In the genomic region with DNA sequence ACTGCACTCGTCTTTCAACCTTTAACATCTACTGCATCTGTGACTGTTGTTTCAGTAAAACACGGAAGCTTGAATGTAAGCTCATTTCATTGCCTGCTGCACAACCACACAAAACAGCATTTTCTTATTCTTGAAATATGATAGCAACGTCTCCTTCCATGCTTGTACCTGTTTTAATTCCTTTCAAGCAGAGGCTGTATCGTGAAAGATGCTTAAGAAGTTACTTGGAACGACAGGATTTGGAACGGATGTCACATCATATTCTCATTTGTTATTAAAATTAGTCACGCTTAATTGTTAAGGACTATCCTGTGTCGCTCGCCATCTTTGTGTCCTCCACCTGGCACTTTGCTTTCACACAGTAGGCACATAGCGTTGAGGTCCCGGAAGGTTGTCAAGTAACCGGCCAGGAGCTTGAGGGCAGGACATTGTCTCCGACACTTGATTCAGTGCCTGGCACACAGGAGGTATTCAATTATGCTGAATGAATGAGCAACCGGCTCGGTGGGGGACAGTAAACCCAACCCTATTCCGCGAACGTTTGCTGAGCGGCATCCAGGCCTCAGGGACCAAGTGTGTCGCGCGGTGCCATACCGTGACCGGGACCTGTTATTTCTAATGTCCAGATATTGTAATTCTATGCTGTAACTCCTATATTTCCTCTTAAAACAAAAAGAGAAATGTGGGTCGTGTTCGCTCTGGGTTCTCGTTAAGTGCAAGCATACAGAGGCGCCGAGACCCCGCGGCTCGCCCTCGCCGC, we compare ENCODE assay signal across 8 cellular contexts. TPM values are rescaled to one million over a fixed set of nuclear protein-coding genes. Genes with fewer than 3 reads are reported as not detected.
DNase-seq lines count a peak whose midpoint lies in the region; ATAC-seq, FAIRE-seq and TF ChIP-seq lines count a peak whose summit lies in the region.

No MANE protein-coding gene starts in this region.

- peak; percentile 4 for ATAC-seq in GM19468 (IDR thresholded peaks at IDR 0.05; ENCODE audit: extremely low read depth, unreplicated experiment)
- ATAC-seq in HG03565 (IDR thresholded peaks at IDR 0.05; ENCODE audit: unreplicated experiment): peak; percentile 21
- ATAC-seq in PC-3: peak; percentile 44
- peak; percentile 54 for ATAC-seq in GM12878

- FAIRE-seq in GM12878 (lab: Jason Lieb, UNC): peak; percentile 7
- FAIRE-seq in small intestine (lab: Jason Lieb, UNC): no peak

- H3K27ac ChIP-seq in PC-3 (ENCODE audit: low read length) (peak overlapping the region; percentile 78), GM12878 (ENCODE audit: control insufficient read depth, insufficient read depth) (peak overlapping the region; percentile 94), iPS-20b (ENCODE audit: low read length) (no peak overlapping the region), small intestine (ENCODE audit: low read depth in 1 of 2, low read length in 1 of 2) (peak overlapping the region; percentile 95 to 98)

- TF ChIP-seq POLR2A in GM12878 (IDR thresholded peaks at IDR 0.05; ENCODE audit: low read depth, low read length): no peak

- H3K79me2 ChIP-seq in PC-3 (ENCODE audit: low read length) (peaks cover 40% of the 10 kb centered on the region), GM12878 (ENCODE audit: control insufficient read depth, insufficient read depth, low read length) (peaks cover 42% of the 10 kb centered on the region)

- H3K4me2 ChIP-seq in PC-3 (ENCODE audit: low read length) (peak overlapping the region; percentile 90), GM12878 (ENCODE audit: control insufficient read depth, insufficient read depth) (peak overlapping the region; percentile 98)

- H2AFZ ChIP-seq in PC-3 (ENCODE audit: low read length): peak overlapping the region; percentile 92
- H2AFZ ChIP-seq in GM12878 (ENCODE audit: control insufficient read depth, low read depth, low read length): peak overlapping the region; percentile 100

- TSS peak; percentile 84 for BruUV-seq in PC-3 (replicated peaks; lab: Mats Ljungman, UMichigan)
- TSS peak; percentile 90 for BruUV-seq in GM12878 (replicated peaks; lab: Mats Ljungman, UMichigan)

- H3K9ac ChIP-seq in PC-3 (ENCODE audit: low read length) (peak overlapping the region; percentile 84), GM12878 (ENCODE audit: control insufficient read depth, insufficient read depth, low read length) (peak overlapping the region; percentile 95), iPS-20b (ENCODE audit: low read depth, low read length) (peak overlapping the region; percentile 90; the same call in 1 of the 2 replicates)

- H3K4me3 ChIP-seq in PC-3 (ENCODE audit: low read length): peak overlapping the region; percentile 92
- H3K4me3 ChIP-seq in GM12878: peak overlapping the region; percentile 93
- peak overlapping the region; percentile 96 for H3K4me3 ChIP-seq in iPS-20b (ENCODE audit: low read length)
- H3K4me3 ChIP-seq in small intestine (ENCODE audit: low read depth in 1 of 2, low read length in 2 of 2): peak overlapping the region; percentile 62 to 78

- TF ChIP-seq CTCF in PC-3 (conservative IDR thresholded peaks at IDR 0.05; ENCODE audit: low read depth, low read length): no peak
- no peak for TF ChIP-seq CTCF in GM12878 (IDR thresholded peaks at IDR 0.05 in 2 of 3, conservative IDR thresholded peaks at IDR 0.05 in 1 of 3; ENCODE audit: control insufficient read depth in 2 of 3, extremely low read depth in 1 of 3, insufficient read depth in 1 of 3, low read depth in 3 of 3, low read length in 3 of 3)

- no peak for TF ChIP-seq EP300 in GM12878 (IDR thresholded peaks at IDR 0.05; ENCODE audit: borderline replicate concordance in 1 of 2, control insufficient read depth in 1 of 2, low read depth in 2 of 2, low read length in 2 of 2)

- peak; percentile 59 for DNase-seq in DMS114 treated with DMSO at 0.1 percent for 48 hours (lab: John Stamatoyannopoulos, UW; ENCODE audit: unreplicated experiment)
- no peak for DNase-seq in PC-3
- DNase-seq in GM12878 (ENCODE audit: low read depth, low spot score): peak; percentile 39
- DNase-seq in small intestine: peak; percentile 64
- no peak for DNase-seq in dedifferentiated amniotic fluid mesenchymal stem cell (ENCODE audit: extremely low spot score)

- CTCF ChIA-PET in PC-3 (lab: Charles Lee) (interaction anchor here (0.5 to 2.8 kb wide), 16 partner anchors 8 to 1635 kb away, joined by 3 to 34 read pairs (median 3); a partner anchor contains a TSS), GM12878 (lab: Yijun Ruan, JAX) (interaction anchor here (0.7 to 7.2 kb wide), 26 partner anchors 8 to 389 kb away, joined by 3 to 87 read pairs (median 5); no protein-coding TSS in a partner anchor)

- intact Hi-C loops in PC-3 (cut with micrococcal nuclease): loop anchor here (10.0 kb wide), 2 partner anchors 81 to 211 kb away; a partner anchor contains a TSS
- intact Hi-C loops in GM12878 (cut with micrococcal nuclease; ENCODE audit: unreplicated experiment): loop anchor here (1.0 to 10.0 kb wide), 4 partner anchors 202 to 631 kb away; no protein-coding TSS in a partner anchor

- no peak for TF ChIP-seq RAD21 in GM12878 (IDR thresholded peaks at IDR 0.05; ENCODE audit: insufficient read depth, low read depth, low read length)

- H3K9me3 ChIP-seq in PC-3 (ENCODE audit: low read length) (no peaks in the 10 kb centered on the region), GM12878 (replicated peaks; ENCODE audit: control insufficient read depth, insufficient read depth, low read length) (no peaks in the 10 kb centered on the region), iPS-20b (ENCODE audit: insufficient read depth, low read depth, low read length) (no peaks in the 10 kb centered on the region), small intestine (ENCODE audit: control insufficient read depth, low read depth) (no peaks in the 10 kb centered on the region)

- no peaks in the 10 kb centered on the region for H3K36me3 ChIP-seq in PC-3 (ENCODE audit: low read depth, low read length)
- no peaks in the 10 kb centered on the region for H3K36me3 ChIP-seq in GM12878 (ENCODE audit: control insufficient read depth in 2 of 2, insufficient read depth in 2 of 2, low read length in 1 of 2)
- H3K36me3 ChIP-seq in iPS-20b (ENCODE audit: insufficient read depth, low read depth, low read length): no peaks in the 10 kb centered on the region
- no peaks in the 10 kb centered on the region for H3K36me3 ChIP-seq in small intestine (ENCODE audit: control insufficient read depth in 2 of 2, insufficient read depth in 2 of 2, low read length in 2 of 2)

- RAD21 ChIA-PET in GM12878 (lab: Charles Lee; ENCODE audit: unreplicated experiment): interaction anchor here (1.0 to 4.1 kb wide), 10 partner anchors 11 to 381 kb away, joined by 3 to 31 read pairs (median 4); a partner anchor contains a TSS

- in situ Hi-C loops in GM12878 (cut with MboI): loop anchor here (10.0 kb wide), 1 partner anchor 319 kb away; no protein-coding TSS in a partner anchor

- SMC1A ChIA-PET in GM12878 (lab: Charles Lee; ENCODE audit: uncharacterized antibody, unreplicated experiment): interaction anchor here (0.6 to 8.4 kb wide), 6 partner anchors 12 to 380 kb away, joined by 3 to 52 read pairs (median 3); a partner anchor contains a TSS

- POLR2A ChIA-PET in PC-3 (lab: Charles Lee; ENCODE audit: unreplicated experiment): interaction anchor here (0.5 to 0.6 kb wide), 6 partner anchors 17 to 1123 kb away, joined by 3 to 12 read pairs (median 4); a partner anchor contains a TSS
- POLR2A ChIA-PET in GM12878 (lab: Charles Lee): interaction anchor here (0.8 to 6.3 kb wide), 7 partner anchors 8 to 378 kb away, joined by 3 to 45 read pairs (median 4); a partner anchor contains a TSS

- H3K4me1 ChIP-seq in PC-3 (ENCODE audit: insufficient read depth, low read length) (peaks cover 23% of the 10 kb centered on the region), GM12878 (ENCODE audit: control insufficient read depth, insufficient read depth, low read length) (no peaks in the 10 kb centered on the region), iPS-20b (ENCODE audit: insufficient read depth, low read length) (0 out of 2 replicates have a peak, but pooled peaks cover 8% of the 10 kb centered on the region), small intestine (ENCODE audit: control insufficient read depth in 2 of 2, insufficient read depth in 1 of 2, low read depth in 1 of 2, low read length in 1 of 2) (peaks cover 3 to 7% of the 10 kb centered on the region in 2 donors)

- no peaks in the 10 kb centered on the region for H3F3A ChIP-seq in PC-3 (ENCODE audit: low read length, unreplicated experiment)

- H3K9me2 ChIP-seq in PC-3 (replicated peaks; ENCODE audit: low read length): no peaks in the 10 kb centered on the region

- H4K20me1 ChIP-seq in PC-3 (ENCODE audit: low read length) (peaks cover 18% of the 10 kb centered on the region), GM12878 (ENCODE audit: control insufficient read depth, insufficient read depth) (no peaks in the 10 kb centered on the region)

- whole genome bisulfite sequencing in GM12878 (ENCODE audit: insufficient coverage, insufficient replicate concordance, low lambda C conversion rate, missing lambda C conversion rate): 1% methylated on average over 34 of the region's 34 CpGs
- WGBS in small intestine, 3 donors: 5 to 8% (median 7%) methylated on average over 34 of the region's 34 CpGs

- no peaks in the 10 kb centered on the region for H3K27me3 ChIP-seq in PC-3 (ENCODE audit: low read length)
- H3K27me3 ChIP-seq in GM12878 (replicated peaks in 1 of 2; ENCODE audit: control insufficient read depth in 2 of 2, insufficient read depth in 2 of 2, low read length in 1 of 2): no peaks in the 10 kb centered on the region
- no peaks in the 10 kb centered on the region; the same call in 1 of the 2 replicates for H3K27me3 ChIP-seq in iPS-20b (ENCODE audit: insufficient read depth, low read length)
- no peaks in the 10 kb centered on the region for H3K27me3 ChIP-seq in small intestine (ENCODE audit: control insufficient read depth in 2 of 2, insufficient read depth in 2 of 2, low read length in 2 of 2)

RNA-seq across cellular contexts. Expression of a gene that starts 0.5 kb away (rescaled TPM):
- total RNA-seq in PC-3 (2014; rRNA removed) (23.3 and 25.0 TPM in 2 replicates), GM12878 (2014; rRNA removed) (18.0 and 22.5 TPM in 2 replicates), GM12878 (2014; rRNA removed; fragmentation: Illumina TruSeq; extraction: Trizol) (38.0 and 38.2 TPM in 2 replicates), GM12878 (2021) (44.5 and 45.6 TPM in 2 replicates)
- total RNA-seq in GM12878 (2013; cell fraction: nucleolus; rRNA removed): 37.4 and 40.3 TPM in 2 replicates
- 11.3 TPM for polyA plus RNA-seq in GM12878 (2011; ENCODE audit: low read depth)
- polyA plus RNA-seq in GM12878 (2011; rRNA removed) (34.7 and 45.3 TPM in 2 replicates), GM12878 (2014; fragmentation: Illumina TruSeq; extraction: Trizol) (49.9 and 57.3 TPM in 2 replicates), GM12878 (2014; fragmentation: Nextera tagmentation; extraction: Ambion mirVana) (10 to 100 TPM; 19.8 to 20.2 TPM), GM12878 (2014; rRNA removed) (28.6 and 33.4 TPM in 2 replicates), GM12878 (2016; fragmentation: Nextera tagmentation; extraction: Ambion mirVana) (10 to 100 TPM; 57.2 to 59.0 TPM), small intestine (10 to 100 TPM; 39.4 to 52.1 (median 43.0) TPM)
- polyA plus RNA-seq in GM12878 (2011; cell fraction: cytosol; rRNA removed): 16.0 and 17.5 TPM in 2 replicates
- polyA plus RNA-seq in GM12878 (2011; cell fraction: nucleus; rRNA removed): 13.4 and 14.5 TPM in 2 replicates
- 32.4 and 39.7 TPM in 2 replicates for polyA plus RNA-seq in GM12878 (2012)
- polyA minus RNA-seq in GM12878 (2011; rRNA and poly(A)+ RNA removed): 20.3 and 30.5 TPM in 2 replicates
- 8.0 and 16.7 TPM in 2 replicates for polyA minus RNA-seq in GM12878 (2011; cell fraction: cytosol; rRNA and poly(A)+ RNA removed)
- 7.9 and 11.7 TPM in 2 replicates for polyA minus RNA-seq in GM12878 (2011; cell fraction: nucleus; rRNA and poly(A)+ RNA removed)

Comparison
In these comparisons a context has a peak if more than half of its experiments do, and no peak if none do; other contexts are left out.
1. DNase-seq: peak in DMS114 treated with DMSO at 0.1 percent for 48 hours (single experiment), GM12878 (single experiment) and small intestine (single experiment); none in PC-3 (single experiment) and dedifferentiated amniotic fluid mesenchymal stem cell (single experiment).
2. ATAC-seq: peak in every context shown above with its lines; median percentile 54 in GM12878; 44 in PC-3; 21 in HG03565; 4 in GM19468.
3. Peak in every context shown above with its lines, with median percentiles within 50 percentile points of each other: H3K4me3 ChIP-seq and H3K9ac ChIP-seq.